15 cellular contexts compared by ENCODE assay signal in genomic region chr6:125872259-125872921, GRCh38.
DNase-seq lines count a peak whose midpoint lies in the region; ATAC-seq lines count a peak whose summit lies in the region.
"Had no signal": no experiment of that assay in that cellular context is flagged by ENCODE, and none has a peak within 500 bp of the region (broad histone marks: within the 10 kb centered on the region; RNA-seq: fewer than 3 reads in every experiment).

No MANE protein-coding gene starts in this region.

- no peak overlapping the region for H3K9ac ChIP-seq in adipocyte (ENCODE audit: low read length)
- H3K9ac ChIP-seq: neural progenitor cell had no signal

- H3K27me3 ChIP-seq in adipocyte (replicated peaks; ENCODE audit: control insufficient read depth, insufficient read depth, low read length): no peaks in the 10 kb centered on the region
- H3K27me3 ChIP-seq: neural progenitor cell, tibial nerve had no signal

- no peaks in the 10 kb centered on the region for H3K9me3 ChIP-seq in adipocyte (ENCODE audit: control insufficient read depth, low read length)
- H3K9me3 ChIP-seq: tibial nerve had no signal

- H3K36me3 ChIP-seq in adipocyte (ENCODE audit: control insufficient read depth, insufficient read depth, low read length, severe bottlenecking): peaks cover 27% of the 10 kb centered on the region
- H3K36me3 ChIP-seq: neural progenitor cell had no signal

- no peak for ATAC-seq in GM21381 (IDR thresholded peaks at IDR 0.05; ENCODE audit: unreplicated experiment)
- no peak for ATAC-seq in GM21825 (IDR thresholded peaks at IDR 0.05; ENCODE audit: unreplicated experiment)

- H3K4me1 ChIP-seq in adipocyte (ENCODE audit: control insufficient read depth, insufficient read depth, low read length): peaks cover 34% of the 10 kb centered on the region

- DNase-seq in A172 (ENCODE audit: low spot score) (peak; percentile 51), LHCN-M2 (ENCODE audit: low read depth) (peak; percentile 45), adipocyte (ENCODE audit: low read depth) (peak; percentile 64), iris pigment epithelial cell (ENCODE audit: low read depth) (peak; percentile 30), NCI-H2081 (lab: John Stamatoyannopoulos, UW) (no peak), glomerular visceral epithelial cell (ENCODE audit: extremely low spot score) (no peak)
- DNase-seq: activated CD4-positive, alpha-beta T cell treated with anti-CD3 and anti-CD28 coated beads, Interleukin-2, amount 50 U/mL, for 48 hours; activated gamma-delta T cell treated with Interleukin-2 at 50 U/mL for 16 hours; DND-41; NCI-H1105 treated with DMSO at 0.1 percent for 48 hours had no signal

- H3K4me3 ChIP-seq in adipocyte (ENCODE audit: low read length): no peak overlapping the region
- H3K4me3 ChIP-seq: neural progenitor cell, smooth muscle cell, tibial nerve had no signal

Comparison
In these comparisons a context has a peak if more than half of its experiments do, and no peak if none do; other contexts are left out.
1. DNase-seq: peak in A172 (single experiment), LHCN-M2 (single experiment), adipocyte (single experiment) and iris pigment epithelial cell (single experiment); none in NCI-H2081 (0 of 2) and glomerular visceral epithelial cell (single experiment).